1 cellular context compared by ENCODE assay signal in genomic region chr1:25905680-25906643, GRCh38.
TF ChIP-seq lines count a peak whose summit lies in the region.

Gene STMN1, minus strand, starts transcription at chr1:25906419. Its CDS starts 1,743 bp downstream, at chr1:25904676.

TF ChIP-seq in HEK293, 187 proteins besides CTCF, POLR2A, EP300 and RAD21 (continued from another document and continues in another):
- TF ChIP-seq HIC1 (tag by site-specific recombination; IDR thresholded peaks at IDR 0.05) (peak; percentile 89), ZNF211 (tag by site-specific recombination; IDR thresholded peaks at IDR 0.05; ENCODE audit: low read depth) (no peak), ZBTB44 (tag by site-specific recombination; IDR thresholded peaks at IDR 0.05) (no peak; the same call in 1 of the 2 replicates), ZNF274 (IDR thresholded peaks at IDR 0.05; ENCODE audit: low read length) (no peak), ZNF274 (tag by site-specific recombination; IDR thresholded peaks at IDR 0.05; ENCODE audit: borderline replicate concordance) (no peak), ZSCAN30 (tag by site-specific recombination; IDR thresholded peaks at IDR 0.05) (0 out of 2 replicates have a peak, but pooled peaks have one; percentile 34), ZNF394 (tag by site-specific recombination; IDR thresholded peaks at IDR 0.05; ENCODE audit: borderline replicate concordance) (0 out of 2 replicates have a peak, but pooled peaks have one; percentile 25), INSM2 (tag by site-specific recombination; IDR thresholded peaks at IDR 0.05) (0 out of 2 replicates have a peak, but pooled peaks have one; percentile 14), ZBTB26 (tag by site-specific recombination; optimal IDR thresholded peaks at IDR 0.05) (peak; percentile 84), ZNF677 (tag by site-specific recombination; IDR thresholded peaks at IDR 0.05) (no peak), ZNF292 (tag by site-specific recombination; IDR thresholded peaks at IDR 0.05; ENCODE audit: borderline replicate concordance, low read depth) (no peak), ZSCAN5A (tag by site-specific recombination; IDR thresholded peaks at IDR 0.05) (no peak), ZBTB8A (tag by site-specific recombination; IDR thresholded peaks at IDR 0.05) (peak; percentile 42), ZNF404 (tag by site-specific recombination; IDR thresholded peaks at IDR 0.05) (no peak), ZNF19 (tag by site-specific recombination; IDR thresholded peaks at IDR 0.05; ENCODE audit: low read depth) (no peak), ZNF777 (tag by site-specific recombination; IDR thresholded peaks at IDR 0.05; ENCODE audit: borderline replicate concordance) (peak; percentile 47; the same call in 1 of the 2 replicates), YY1 (tag by site-specific recombination; IDR thresholded peaks at IDR 0.05) (peak; percentile 25), ZSCAN18 (tag by site-specific recombination; IDR thresholded peaks at IDR 0.05) (0 out of 2 replicates have a peak, but pooled peaks have one; percentile 16), SCRT2 (tag by site-specific recombination; IDR thresholded peaks at IDR 0.05) (no peak), ZNF580 (tag by site-specific recombination; IDR thresholded peaks at IDR 0.05) (0 out of 2 replicates have a peak, but pooled peaks have one; percentile 15), ZNF155 (tag by site-specific recombination; IDR thresholded peaks at IDR 0.05) (no peak), ZNF148 (tag by site-specific recombination; IDR thresholded peaks at IDR 0.05; ENCODE audit: borderline replicate concordance) (no peak), ZNF221 (tag by site-specific recombination; IDR thresholded peaks at IDR 0.05; ENCODE audit: borderline replicate concordance) (no peak), OSR2 (tag by site-specific recombination; IDR thresholded peaks at IDR 0.05) (peak; percentile 3; the same call in 1 of the 2 replicates), ZNF610 (tag by site-specific recombination; IDR thresholded peaks at IDR 0.05; ENCODE audit: borderline replicate concordance) (peak; percentile 43; the same call in 1 of the 2 replicates), ZNF416 (tag by site-specific recombination; IDR thresholded peaks at IDR 0.05) (no peak), ZNF549 (tag by site-specific recombination; IDR thresholded peaks at IDR 0.05) (no peak), ZNF175 (tag by site-specific recombination; IDR thresholded peaks at IDR 0.05) (no peak), ZNF792 (tag by site-specific recombination; IDR thresholded peaks at IDR 0.05) (no peak), ZNF76 (tag by site-specific recombination; IDR thresholded peaks at IDR 0.05; ENCODE audit: borderline replicate concordance, low read depth) (peak; percentile 91), ZNF514 (tag by site-specific recombination; IDR thresholded peaks at IDR 0.05) (no peak), ZNF518A (tag by site-specific recombination; conservative IDR thresholded peaks at IDR 0.05; ENCODE audit: low read depth) (no peak), TSHZ1 (tag by site-specific recombination; IDR thresholded peaks at IDR 0.05; ENCODE audit: borderline replicate concordance) (peak; percentile 50; the same call in 1 of the 2 replicates), OVOL3 (tag by site-specific recombination; IDR thresholded peaks at IDR 0.05) (peak; percentile 88), KLF9 (tag by site-specific recombination; IDR thresholded peaks at IDR 0.05; ENCODE audit: low read depth) (peak; percentile 80)
